In the genomic region with DNA sequence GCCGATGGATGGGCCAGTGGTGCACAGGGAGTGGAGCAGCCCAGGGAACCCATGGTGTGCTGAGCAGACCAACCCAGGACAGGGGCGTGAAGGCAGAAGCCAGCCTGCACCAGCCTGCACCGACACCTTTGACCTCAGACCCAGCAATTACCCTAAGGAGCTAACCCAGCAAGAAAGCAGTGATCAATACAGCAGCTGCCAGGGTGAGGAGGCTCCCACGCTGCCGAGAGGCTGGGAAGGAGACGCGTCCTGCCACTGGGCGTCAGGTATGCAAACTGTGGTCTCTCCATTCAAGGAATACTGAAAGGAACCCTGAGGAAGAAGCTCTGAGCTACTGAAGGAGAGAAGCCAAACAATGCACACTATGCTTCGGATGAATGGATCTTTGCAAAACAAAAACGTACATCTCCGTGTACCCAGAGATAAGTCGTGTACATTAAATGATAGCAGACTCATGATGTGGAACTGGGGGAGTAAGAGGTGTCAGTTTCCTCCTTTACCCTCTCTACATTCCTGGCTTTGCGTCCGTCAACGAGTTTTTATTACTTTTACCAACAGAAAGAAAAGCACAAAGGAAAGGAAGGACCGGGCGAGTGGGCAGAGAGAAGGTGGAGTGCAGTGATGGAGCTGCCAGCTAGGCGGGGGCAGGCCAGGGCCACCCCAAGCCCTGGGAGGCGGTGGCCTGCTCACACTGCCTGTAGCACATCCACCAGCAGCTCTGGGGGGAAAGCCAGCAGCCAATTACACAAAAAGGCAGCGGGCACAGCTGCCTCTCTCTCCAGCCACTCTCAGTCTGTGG, we compare ENCODE assay signal across 24 cellular contexts. TPM values are rescaled to one million over a fixed set of nuclear protein-coding genes. Genes with fewer than 3 reads are reported as not detected.
DNase-seq lines count a peak whose midpoint lies in the region; ATAC-seq and TF ChIP-seq lines count a peak whose summit lies in the region.
"Had no signal": no experiment of that assay in that cellular context is flagged by ENCODE, and none has a peak within 500 bp of the region (broad histone marks: within the 10 kb centered on the region; RNA-seq: fewer than 3 reads in every experiment).

No MANE protein-coding gene starts in this region.

- ATAC-seq in gastrocnemius medialis (no peak), GM18517 (IDR thresholded peaks at IDR 0.05; ENCODE audit: unreplicated experiment) (no peak), HG03175 (IDR thresholded peaks at IDR 0.05; ENCODE audit: unreplicated experiment) (no peak)
- ATAC-seq: activated T-cell treated with anti-CD3 and anti-CD28 coated beads, Interleukin-2, amount 50 U/mL, for 4 hours; HCT116; HepG2; Right ventricle myocardium inferior; sciatic nerve had no signal

- H3K27me3 ChIP-seq in gastrocnemius medialis: no peaks in the 10 kb centered on the region
- H3K27me3 ChIP-seq: ovary had no signal

- no peak for TF ChIP-seq POLR2A in gastrocnemius medialis (IDR thresholded peaks at IDR 0.05)

- no peak for TF ChIP-seq CTCF in gastrocnemius medialis (IDR thresholded peaks at IDR 0.05 in 4 of 5, conservative IDR thresholded peaks at IDR 0.05 in 1 of 5)

- H3K36me3 ChIP-seq in gastrocnemius medialis: no peaks in the 10 kb centered on the region
- H3K36me3 ChIP-seq: ovary, suprapubic skin had no signal

- peaks cover 3 to 5% of the 10 kb centered on the region in 2 donors for H3K4me1 ChIP-seq in gastrocnemius medialis
- H3K4me1 ChIP-seq: suprapubic skin had no signal

- H3K27ac ChIP-seq in caudate nucleus (ENCODE audit: low read depth, low read length) (peak overlapping the region; percentile 1), gastrocnemius medialis (no peak overlapping the region)
- H3K27ac ChIP-seq: ovary, suprapubic skin had no signal

- no peaks in the 10 kb centered on the region for H3K9me3 ChIP-seq in gastrocnemius medialis
- H3K9me3 ChIP-seq: ovary, suprapubic skin had no signal

- DNase-seq in G401 (ENCODE audit: low spot score) (peak; percentile 49), caudate nucleus (lab: John Stamatoyannopoulos, UW) (peak in 1 of 61 donors; percentile 36), left kidney (ENCODE audit: low read depth, low spot score) (peak; percentile 84), renal cortical epithelial cell (ENCODE audit: low read depth) (peak; percentile 34), gastrocnemius medialis (no peak), NCI-H187 treated with DMSO at 0.1 percent for 48 hours (lab: John Stamatoyannopoulos, UW) (no peak)
- DNase-seq: activated CD4-positive, CD25-positive, alpha-beta regulatory T cell; activated CD8-positive, alpha-beta memory T cell treated with anti-CD3 and anti-CD28 coated beads for 24 hours; activated naive CD4-positive, alpha-beta T cell; activated T-cell treated with anti-CD3 and anti-CD28 coated beads, Interleukin-2, amount 50 U/mL, for 4 hours; mammary epithelial cell; NCI-H1048; NCI-H2029; NCI-H345; NCI-H82; OCI-M1; ovary had no signal

- in situ Hi-C loops in G401 (cut with HindIII; ENCODE audit: low sequenced_read_pairs) (no loop called here), gastrocnemius medialis (cut with MboI; ENCODE audit: low sequenced_read_pairs in 4 of 4) (no loop called here)

- intact Hi-C loops in gastrocnemius medialis (cut with DNase I; ENCODE audit: low total_unique reads): no loop called here

- no peak overlapping the region for H3K4me3 ChIP-seq in gastrocnemius medialis
- H3K4me3 ChIP-seq: ovary, suprapubic skin had no signal

RNA-seq across cellular contexts. Expression of gene RASGEF1C, which starts 29.4 kb away (rescaled TPM):
- 0.18 TPM in 1 of 2 replicates, not detected in the other for total RNA-seq in G401 (2014; rRNA removed; shearing (Covaris generic))
- total RNA-seq in renal cortical epithelial cell: not detected in 2 replicates
- not detected for total RNA-seq in gastrocnemius medialis
- total RNA-seq: activated T-cell treated with anti-CD3 and anti-CD28 coated beads, Interleukin-2, amount 50 U/mL, for 4 hours; HepG2 had no signal

Comparison
In these comparisons a context has a peak if more than half of its experiments do, and no peak if none do; other contexts are left out.
1. DNase-seq: peak in G401 (single experiment), left kidney (single experiment) and renal cortical epithelial cell (single experiment); none in gastrocnemius medialis (0 of 2) and NCI-H187 treated with DMSO at 0.1 percent for 48 hours (single experiment).